22 cellular contexts compared by ENCODE assay signal in the genomic region with DNA sequence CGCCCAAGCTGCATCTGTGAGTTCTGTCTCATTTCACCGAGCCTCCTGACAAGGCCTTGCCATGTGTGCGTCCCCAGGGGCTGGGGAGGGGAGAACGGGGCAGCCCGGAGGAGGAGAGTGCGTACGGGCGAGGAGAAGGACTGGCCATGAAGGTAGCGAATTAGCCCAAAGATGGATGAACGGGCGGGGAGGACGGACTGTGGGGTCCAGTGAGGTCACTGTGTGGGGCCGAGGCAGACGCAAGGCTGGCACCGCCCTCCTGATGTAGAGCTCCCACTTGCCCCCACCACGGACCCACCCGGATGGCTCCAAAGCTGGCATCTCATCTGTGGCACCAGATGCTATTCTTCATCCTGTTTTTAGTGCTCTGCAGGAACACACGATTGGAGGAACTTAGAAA.
DNase-seq lines count a peak whose midpoint lies in the region; ATAC-seq, FAIRE-seq and TF ChIP-seq lines count a peak whose summit lies in the region.
"Had no signal": no experiment of that assay in that cellular context is flagged by ENCODE, and none has a peak within 500 bp of the region (broad histone marks: within the 10 kb centered on the region; RNA-seq: fewer than 3 reads in every experiment).

No MANE protein-coding gene starts in this region.

- H3K9me3 ChIP-seq in right atrium auricular region (peaks cover 0 to 13% of the 10 kb centered on the region in 2 donors), trophoblast cell (ENCODE audit: insufficient read depth, low read depth, low read length) (no peaks in the 10 kb centered on the region)
- H3K9me3 ChIP-seq: A549, Caco-2 had no signal

- H3K14ac ChIP-seq in trophoblast cell (ENCODE audit: low read length) = no peak overlapping the region

- H3K4me3 ChIP-seq in right atrium auricular region = no peak overlapping the region
- H3K4me3 ChIP-seq in trophoblast cell (ENCODE audit: low read depth, low read length) = peak overlapping the region; percentile 45
- H3K4me3 ChIP-seq: A549; BLaER1 treated with 17β-estradiol and CSF1 and Interleukin-3, amounts not matched to agents 10 nM and 100 nM had no signal

- no CpG with 5 or more reads among the region's 18 CpGs for WGBS in trophoblast cell (ENCODE audit: extremely low coverage, insufficient coverage, insufficient read length)

- H3K79me1 ChIP-seq in trophoblast cell (ENCODE audit: low read length) = no peaks in the 10 kb centered on the region

- H3K4ac ChIP-seq in trophoblast cell (ENCODE audit: low read depth, low read length) = no peak overlapping the region

- H3K27ac ChIP-seq in right atrium auricular region = no peak overlapping the region
- H3K27ac ChIP-seq in trophoblast cell (ENCODE audit: low read depth, low read length) = no peak overlapping the region
- H3K27ac ChIP-seq: 22Rv1; A549; BLaER1 treated with 17β-estradiol and CSF1 and Interleukin-3, amounts not matched to agents 10 nM and 100 nM; C4-2B had no signal

- H2BK12ac ChIP-seq in trophoblast cell (ENCODE audit: low read length) = no peak overlapping the region

- H2AK5ac ChIP-seq in trophoblast cell (ENCODE audit: low read length) = no peak overlapping the region

- H3K4me1 Mint-ChIP-seq in T-helper 2 cell treated with Interferon-gamma antibody and Interleukin-4, amounts not matched to agents 5 μg/mL and 100 μg/mL, for 36 hours (ENCODE audit: low read depth) = no peaks in the 10 kb centered on the region
- H3K4me1 Mint-ChIP-seq: B cell had no signal

- H2AFZ ChIP-seq in trophoblast cell (ENCODE audit: insufficient read depth, low read length, poor library complexity) = no peak overlapping the region

- no peak overlapping the region for H4K8ac ChIP-seq in trophoblast cell (ENCODE audit: low read depth, low read length)

- no peak overlapping the region for H3K4me2 ChIP-seq in trophoblast cell (ENCODE audit: low read length)
- H3K4me2 ChIP-seq: A549; BLaER1 treated with 17β-estradiol and CSF1 and Interleukin-3, amounts not matched to agents 10 nM and 100 nM had no signal

- no peaks in the 10 kb centered on the region for H3K36me3 Mint-ChIP-seq in T-helper 2 cell treated with Interferon-gamma antibody and Interleukin-4, amounts not matched to agents 5 μg/mL and 100 μg/mL, for 36 hours (ENCODE audit: low read depth)
- H3K36me3 Mint-ChIP-seq: CD8-positive, alpha-beta T cell had no signal

- H3K4me1 ChIP-seq in right atrium auricular region = no peaks in the 10 kb centered on the region
- peaks cover 3% of the 10 kb centered on the region in 2 experiments for H3K4me1 ChIP-seq in trophoblast cell (ENCODE audit: control insufficient read depth in 1 of 2, insufficient read depth in 2 of 2, low read length in 2 of 2)
- H3K4me1 ChIP-seq: A549; BLaER1 treated with 17β-estradiol and CSF1 and Interleukin-3, amounts not matched to agents 10 nM and 100 nM; Caco-2 had no signal

- H3K9ac ChIP-seq in trophoblast cell (ENCODE audit: low read length) = no peak overlapping the region
- H3K9ac ChIP-seq: BLaER1 treated with 17β-estradiol and CSF1 and Interleukin-3, amounts not matched to agents 10 nM and 100 nM had no signal

- no peaks in the 10 kb centered on the region for H3K27me3 ChIP-seq in right atrium auricular region
- H3K27me3 ChIP-seq in trophoblast cell (ENCODE audit: insufficient read depth, low read length) = no peaks in the 10 kb centered on the region
- H3K27me3 ChIP-seq: BLaER1 treated with 17β-estradiol and CSF1 and Interleukin-3, amounts not matched to agents 10 nM and 100 nM had no signal

- intact Hi-C loops in Right ventricle myocardium inferior (cut with DNase I) = no loop called here

- no peak overlapping the region for H2BK120ac ChIP-seq in trophoblast cell (ENCODE audit: insufficient read depth, low read length, poor library complexity)

- DNase-seq in Right ventricle myocardium inferior (ENCODE audit: missing footprints) = peak; percentile 56
- DNase-seq in right atrium auricular region (ENCODE audit: low spot score) = no peak
- peak; percentile 78 for DNase-seq in mesenteric fat pad (ENCODE audit: low spot score)
- no peak for DNase-seq in trophoblast cell
- no peak for DNase-seq in GM12892 (ENCODE audit: insufficient read length)
- DNase-seq in T-helper 2 cell treated with Interferon-gamma antibody and Interleukin-4, amounts not matched to agents 5 μg/mL and 100 μg/mL, for 36 hours (ENCODE audit: low spot score) = no peak
- DNase-seq: AML-193; Caco-2; Calu3; CD4-positive, alpha-beta T cell; CD8-positive, alpha-beta T cell; DMS79 treated with DMSO at 0.1 percent for 48 hours; GF-D8 had no signal

- no peak for FAIRE-seq in GM12892 (lab: Jason Lieb, UNC)
- FAIRE-seq: A549, D721Med, G401.6, GM12891, GM18507 had no signal

- no peak for ATAC-seq in Right ventricle myocardium inferior
- ATAC-seq: A549; CD8-positive, alpha-beta T cell had no signal

- no peaks in the 10 kb centered on the region for H3K79me2 ChIP-seq in trophoblast cell (ENCODE audit: control insufficient read depth, insufficient read depth, low read length, poor library complexity)

- H4K12ac ChIP-seq in trophoblast cell (ENCODE audit: low read depth, low read length) = no peak overlapping the region

- H3K18ac ChIP-seq in trophoblast cell (ENCODE audit: low read length) = no peak overlapping the region

- H3K27me3 Mint-ChIP-seq in T-helper 2 cell treated with Interferon-gamma antibody and Interleukin-4, amounts not matched to agents 5 μg/mL and 100 μg/mL, for 36 hours (ENCODE audit: low read depth) = no peaks in the 10 kb centered on the region

- no peak overlapping the region for H2BK5ac ChIP-seq in trophoblast cell (ENCODE audit: low read depth, low read length, poor library complexity)

- no peak overlapping the region for H3K27ac Mint-ChIP-seq in T-helper 2 cell treated with Interferon-gamma antibody and Interleukin-4, amounts not matched to agents 5 μg/mL and 100 μg/mL, for 36 hours
- H3K27ac Mint-ChIP-seq: B cell; CD4-positive, alpha-beta T cell; CD8-positive, alpha-beta T cell had no signal

- no peak overlapping the region for H3K4me3 Mint-ChIP-seq in T-helper 2 cell treated with Interferon-gamma antibody and Interleukin-4, amounts not matched to agents 5 μg/mL and 100 μg/mL, for 36 hours
- H3K4me3 Mint-ChIP-seq: B cell; CD4-positive, alpha-beta T cell; CD8-positive, alpha-beta T cell had no signal

- TF ChIP-seq POLR2A in GM12892 (IDR thresholded peaks at IDR 0.05; ENCODE audit: low read depth, low read length) = no peak

- no peak for TF ChIP-seq CTCF in right atrium auricular region (IDR thresholded peaks at IDR 0.05)

- no peak overlapping the region for H3K23ac ChIP-seq in trophoblast cell (ENCODE audit: low read length)

- H4K91ac ChIP-seq in trophoblast cell (ENCODE audit: low read depth, low read length) = no peak overlapping the region

- no peaks in the 10 kb centered on the region for H3K9me3 Mint-ChIP-seq in T-helper 2 cell treated with Interferon-gamma antibody and Interleukin-4, amounts not matched to agents 5 μg/mL and 100 μg/mL, for 36 hours
- H3K9me3 Mint-ChIP-seq: CD4-positive, alpha-beta T cell; CD8-positive, alpha-beta T cell had no signal

- no peaks in the 10 kb centered on the region for H3K36me3 ChIP-seq in right atrium auricular region
- no peaks in the 10 kb centered on the region for H3K36me3 ChIP-seq in trophoblast cell (ENCODE audit: control insufficient read depth in 1 of 2, insufficient read depth in 2 of 2, low read length in 2 of 2)
- H3K36me3 ChIP-seq: BLaER1 treated with 17β-estradiol and CSF1 and Interleukin-3, amounts not matched to agents 10 nM and 100 nM had no signal

Comparison
In these comparisons a context has a peak if more than half of its experiments do, and no peak if none do; other contexts are left out.
1. DNase-seq: peak in Right ventricle myocardium inferior (single experiment) and mesenteric fat pad (single experiment); none in right atrium auricular region (single experiment), trophoblast cell (0 of 2), GM12892 (single experiment) and T-helper 2 cell treated with Interferon-gamma antibody and Interleukin-4, amounts not matched to agents 5 μg/mL and 100 μg/mL, for 36 hours (single experiment).